In the genomic region with DNA sequence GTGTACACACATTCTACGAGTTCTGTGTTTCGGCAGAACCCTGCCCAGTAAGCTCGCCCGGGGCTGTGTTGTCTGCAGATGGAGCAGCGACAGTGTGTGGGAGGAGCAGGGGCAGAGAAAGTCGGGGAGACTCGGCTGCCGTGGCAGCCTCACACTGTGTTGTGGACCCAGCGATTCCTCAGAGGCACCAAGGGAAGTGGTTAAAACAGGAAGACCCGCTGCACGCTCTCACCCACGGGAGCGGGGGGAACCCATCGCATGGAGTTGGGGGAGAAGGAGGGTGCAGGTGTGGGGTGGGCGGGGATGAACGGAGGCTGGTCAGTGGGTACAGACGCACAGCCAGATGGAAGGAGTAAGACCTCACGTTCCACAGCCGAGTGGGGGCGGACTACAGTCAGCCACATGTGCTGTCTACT, we compare ENCODE assay signal across 8 cellular contexts.
A peak's percentile ranks its signal among the peaks of the same experiment; 100 is the strongest.
DNase-seq lines count a peak whose midpoint lies in the region; ATAC-seq and TF ChIP-seq lines count a peak whose summit lies in the region.

No MANE protein-coding gene starts in this region.

- no peak overlapping the region for H3K27ac Mint-ChIP-seq in activated T-helper 1 cell treated with anti-CD3 and anti-CD28 coated beads, Interleukin-12 subunit alpha, Interleukin-12 subunit beta, Interleukin-2, Interleukin-4 antibody, amounts not matched to agents 30 ng/mL and 10 ng/mL and 1 ng/mL, durations not matched to agents 14 hours and 24 hours and 36 hours
- H3K27ac Mint-ChIP-seq in neural progenitor cell = peak overlapping the region; percentile 57

- no peak overlapping the region for H3K4me2 ChIP-seq in neural progenitor cell

- peak overlapping the region; percentile 72 for H3K4me3 Mint-ChIP-seq in activated T-helper 1 cell treated with anti-CD3 and anti-CD28 coated beads, Interleukin-12 subunit alpha, Interleukin-12 subunit beta, Interleukin-2, Interleukin-4 antibody, amounts not matched to agents 30 ng/mL and 10 ng/mL and 1 ng/mL, durations not matched to agents 14 hours and 24 hours and 36 hours
- H3K4me3 Mint-ChIP-seq in neural progenitor cell = no peak overlapping the region

- intact Hi-C loops in activated T-helper 1 cell treated with anti-CD3 and anti-CD28 coated beads, Interleukin-12 subunit alpha, Interleukin-12 subunit beta, Interleukin-2, Interleukin-4 antibody, amounts not matched to agents 30 ng/mL and 10 ng/mL and 1 ng/mL, durations not matched to agents 14 hours and 24 hours and 36 hours (cut with micrococcal nuclease) = loop anchor here (5.0 kb wide), 2 partner anchors 192 to 392 kb away; partner anchors contain the start of gene SNX8
- intact Hi-C loops in colonic mucosa (cut with DNase I) = no loop called here

- H3K36me3 ChIP-seq in neural progenitor cell (no peaks in the 10 kb centered on the region), colonic mucosa (no peaks in the 10 kb centered on the region)

- H3K9me3 ChIP-seq in neural progenitor cell (ENCODE audit: low read depth) = no peaks in the 10 kb centered on the region
- H3K9me3 ChIP-seq in colonic mucosa = no peaks in the 10 kb centered on the region

- H3K27me3 Mint-ChIP-seq in activated T-helper 1 cell treated with anti-CD3 and anti-CD28 coated beads, Interleukin-12 subunit alpha, Interleukin-12 subunit beta, Interleukin-2, Interleukin-4 antibody, amounts not matched to agents 30 ng/mL and 10 ng/mL and 1 ng/mL, durations not matched to agents 14 hours and 24 hours and 36 hours (ENCODE audit: insufficient read depth) = peaks cover 27% of the 10 kb centered on the region
- H3K27me3 Mint-ChIP-seq in neural progenitor cell (ENCODE audit: insufficient read depth, low read depth) = peaks cover 6% of the 10 kb centered on the region

- H3K4me3 ChIP-seq in Jurkat, Clone E6-1 (ENCODE audit: low read length) = peak overlapping the region; percentile 25
- H3K4me3 ChIP-seq in neural progenitor cell (no peak overlapping the region), colonic mucosa (no peak overlapping the region)

- no peak overlapping the region for H2AFZ ChIP-seq in neural progenitor cell (replicated peaks)

- H3K79me2 ChIP-seq in neural progenitor cell (ENCODE audit: low read depth) = no peaks in the 10 kb centered on the region

- ATAC-seq in GM18502 (IDR thresholded peaks at IDR 0.05; ENCODE audit: poor library complexity, unreplicated experiment) = peak; percentile 61

- H3K9me3 Mint-ChIP-seq in activated T-helper 1 cell treated with anti-CD3 and anti-CD28 coated beads, Interleukin-12 subunit alpha, Interleukin-12 subunit beta, Interleukin-2, Interleukin-4 antibody, amounts not matched to agents 30 ng/mL and 10 ng/mL and 1 ng/mL, durations not matched to agents 14 hours and 24 hours and 36 hours = no peaks in the 10 kb centered on the region
- no peaks in the 10 kb centered on the region for H3K9me3 Mint-ChIP-seq in neural progenitor cell

- H3K27ac ChIP-seq in neural progenitor cell (no peak overlapping the region), colonic mucosa (no peak overlapping the region)

- TF ChIP-seq CTCF in neural progenitor cell (IDR thresholded peaks at IDR 0.05) (no peak), colonic mucosa (IDR thresholded peaks at IDR 0.05) (no peak)

- H3F3A ChIP-seq in neural progenitor cell (ENCODE audit: low read depth) = no peaks in the 10 kb centered on the region

- no peak overlapping the region for H3K9ac ChIP-seq in neural progenitor cell
- H3K9ac ChIP-seq in colonic mucosa (ENCODE audit: low read depth in 2 of 2, low read length in 2 of 2) = no peak overlapping the region

- peaks cover 48% of the 10 kb centered on the region for H3K4me1 Mint-ChIP-seq in activated T-helper 1 cell treated with anti-CD3 and anti-CD28 coated beads, Interleukin-12 subunit alpha, Interleukin-12 subunit beta, Interleukin-2, Interleukin-4 antibody, amounts not matched to agents 30 ng/mL and 10 ng/mL and 1 ng/mL, durations not matched to agents 14 hours and 24 hours and 36 hours (ENCODE audit: low read depth)
- peaks cover 9% of the 10 kb centered on the region for H3K4me1 Mint-ChIP-seq in neural progenitor cell

- no peaks in the 10 kb centered on the region for H4K20me1 ChIP-seq in neural progenitor cell (ENCODE audit: low read depth)

- peak; percentile 52 for DNase-seq in Jurkat, Clone E6-1 (ENCODE audit: low read depth, low spot score)
- peak; percentile 30 for DNase-seq in activated T-helper 1 cell treated with anti-CD3 and anti-CD28 coated beads, Interleukin-12 subunit alpha, Interleukin-12 subunit beta, Interleukin-2, Interleukin-4 antibody, amounts not matched to agents 30 ng/mL and 10 ng/mL and 1 ng/mL, durations not matched to agents 14 hours and 24 hours and 36 hours (ENCODE audit: low spot score)
- DNase-seq in neural progenitor cell (ENCODE audit: low spot score) = no peak
- no peak for DNase-seq in colonic mucosa
- DNase-seq in NCI-H1417 treated with DMSO at 0.1 percent for 48 hours (lab: John Stamatoyannopoulos, UW) = no peak
- no peak for DNase-seq in NCI-H1436 treated with DMSO at 0.1 percent for 48 hours (lab: John Stamatoyannopoulos, UW)
- DNase-seq in NCI-H82 treated with DMSO at 0.1 percent for 48 hours (lab: John Stamatoyannopoulos, UW; ENCODE audit: unreplicated experiment) = no peak

- peaks cover 17% of the 10 kb centered on the region for H3K36me3 Mint-ChIP-seq in activated T-helper 1 cell treated with anti-CD3 and anti-CD28 coated beads, Interleukin-12 subunit alpha, Interleukin-12 subunit beta, Interleukin-2, Interleukin-4 antibody, amounts not matched to agents 30 ng/mL and 10 ng/mL and 1 ng/mL, durations not matched to agents 14 hours and 24 hours and 36 hours (ENCODE audit: low read depth)
- H3K36me3 Mint-ChIP-seq in neural progenitor cell = peaks cover 2% of the 10 kb centered on the region

- H3K4me1 ChIP-seq in neural progenitor cell (no peaks in the 10 kb centered on the region), colonic mucosa (no peaks in the 10 kb centered on the region)

- H3K27me3 ChIP-seq in neural progenitor cell = no peaks in the 10 kb centered on the region
- H3K27me3 ChIP-seq in colonic mucosa = no peaks in the 10 kb centered on the region

Comparison
In these comparisons a context has a peak if more than half of its experiments do, and no peak if none do; other contexts are left out.
1. DNase-seq: peak in Jurkat, Clone E6-1 (single experiment) and activated T-helper 1 cell treated with anti-CD3 and anti-CD28 coated beads, Interleukin-12 subunit alpha, Interleukin-12 subunit beta, Interleukin-2, Interleukin-4 antibody, amounts not matched to agents 30 ng/mL and 10 ng/mL and 1 ng/mL, durations not matched to agents 14 hours and 24 hours and 36 hours (single experiment); none in neural progenitor cell (single experiment), colonic mucosa (single experiment), NCI-H1417 treated with DMSO at 0.1 percent for 48 hours (single experiment), NCI-H1436 treated with DMSO at 0.1 percent for 48 hours (single experiment) and NCI-H82 treated with DMSO at 0.1 percent for 48 hours (single experiment).